ENCODE assay signal across 1 cellular context in genomic region chr12:56486694-56487093, GRCh38.
TF ChIP-seq lines count a peak whose summit lies in the region.

No MANE protein-coding gene starts in this region.

TF ChIP-seq in GM23338, 12 proteins besides CTCF, POLR2A, EP300 and RAD21 (continued from another document):
- TF ChIP-seq REST (IDR thresholded peaks at IDR 0.05; ENCODE audit: unreplicated experiment) (no peak), JUNB (IDR thresholded peaks at IDR 0.05; ENCODE audit: unreplicated experiment) (no peak), EZH2 (IDR thresholded peaks at IDR 0.05; ENCODE audit: low read depth, unreplicated experiment) (no peak), ZNF462 (CRISPR knock-in tag; IDR thresholded peaks at IDR 0.05) (no peak), CREB1 (CRISPR knock-in tag; IDR thresholded peaks at IDR 0.05; ENCODE audit: low read depth) (no peak)
TF ChIP-seq in GM23338: peak in this region for 0.
